ENCODE assay signal across 8 cellular contexts in the genomic region with DNA sequence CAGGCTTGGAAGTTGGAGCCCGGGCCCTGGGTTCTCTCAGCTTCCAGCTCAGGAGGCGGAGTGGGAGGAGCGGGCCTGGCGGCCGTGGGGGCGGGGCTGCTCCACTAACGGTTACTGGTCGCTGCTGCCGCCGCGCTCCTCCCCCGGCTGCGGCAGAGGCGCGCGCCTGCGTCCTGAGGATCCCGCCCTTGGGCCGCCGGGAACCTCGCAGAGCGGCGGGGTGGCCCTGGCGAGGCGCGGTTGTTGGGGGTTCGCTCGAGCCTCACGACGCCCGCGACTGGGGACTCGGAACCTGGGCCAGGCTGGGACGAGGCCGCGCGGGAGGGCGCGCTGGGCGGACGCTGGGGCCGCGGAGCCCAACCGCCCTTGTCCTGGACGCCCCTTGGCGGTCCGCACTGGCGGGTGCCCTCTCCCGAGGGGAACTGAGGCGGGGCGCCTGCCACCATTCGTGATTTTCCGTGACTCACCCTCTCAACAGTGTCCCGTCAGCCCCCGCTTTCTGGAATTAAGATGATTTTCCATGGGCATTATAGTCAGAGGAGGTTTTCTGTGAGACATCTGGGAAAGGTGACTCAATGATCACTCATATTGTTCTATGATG. TPM values are rescaled to one million over a fixed set of nuclear protein-coding genes. Genes with fewer than 3 reads are reported as not detected.
A peak's percentile ranks its signal among the peaks of the same experiment; 100 is the strongest.
DNase-seq lines count a peak whose midpoint lies in the region; ATAC-seq and TF ChIP-seq lines count a peak whose summit lies in the region.

No MANE protein-coding gene starts in this region.

- H3K36me3 ChIP-seq in H7 (replicated peaks; ENCODE audit: control insufficient read depth, insufficient read depth, low read length) (no peaks in the 10 kb centered on the region), left ventricle myocardium inferior (no peaks in the 10 kb centered on the region), rectal smooth muscle tissue (ENCODE audit: control insufficient read depth, insufficient read depth, low read length) (no peaks in the 10 kb centered on the region), BE2C (no peaks in the 10 kb centered on the region)

- peaks cover 4% of the 10 kb centered on the region for H3K4me1 Mint-ChIP-seq in activated T-cell treated with anti-CD3 and anti-CD28 coated beads, Interleukin-2, amount 50 U/mL, for 24 hours (ENCODE audit: low read depth)
- H3K4me1 Mint-ChIP-seq in activated T-helper 1 cell treated with anti-CD3 and anti-CD28 coated beads, Interleukin-12 subunit alpha, Interleukin-12 subunit beta, Interleukin-2, Interleukin-4 antibody, amounts not matched to agents 30 ng/mL and 10 ng/mL and 1 ng/mL, durations not matched to agents 14 hours and 24 hours and 36 hours (ENCODE audit: low read depth): no peaks in the 10 kb centered on the region

- H3K4me1 ChIP-seq in left ventricle myocardium inferior (peaks cover 3% of the 10 kb centered on the region), rectal smooth muscle tissue (ENCODE audit: control insufficient read depth, insufficient read depth, low read length) (no peaks in the 10 kb centered on the region), BE2C (no peaks in the 10 kb centered on the region)

- H3K27me3 ChIP-seq in H7 (ENCODE audit: control insufficient read depth, insufficient read depth, low read length) (peaks cover 7% of the 10 kb centered on the region; the same call in 1 of the 2 replicates), left ventricle myocardium inferior (ENCODE audit: low read depth) (peaks cover 23% of the 10 kb centered on the region), rectal smooth muscle tissue (ENCODE audit: control insufficient read depth, insufficient read depth, low read length) (no peaks in the 10 kb centered on the region), BE2C (no peaks in the 10 kb centered on the region)

- peaks cover 7% of the 10 kb centered on the region for H3K9me3 ChIP-seq in left ventricle myocardium inferior (replicated peaks)
- H3K9me3 ChIP-seq in BE2C: no peaks in the 10 kb centered on the region

- DNase-seq in H7 (peak; percentile 56), left ventricle myocardium inferior (peak; percentile 72), BE2C (no peak)
- peak; percentile 63 for DNase-seq in activated T-cell treated with anti-CD3 and anti-CD28 coated beads, Interleukin-2, amount 50 U/mL, for 24 hours
- DNase-seq in activated T-helper 1 cell treated with anti-CD3 and anti-CD28 coated beads, Interleukin-12 subunit alpha, Interleukin-12 subunit beta, Interleukin-2, Interleukin-4 antibody, amounts not matched to agents 30 ng/mL and 10 ng/mL and 1 ng/mL, durations not matched to agents 14 hours and 24 hours and 36 hours (ENCODE audit: low spot score): no peak

- H3K4me3 Mint-ChIP-seq in activated T-cell treated with anti-CD3 and anti-CD28 coated beads, Interleukin-2, amount 50 U/mL, for 24 hours: no peak overlapping the region
- H3K4me3 Mint-ChIP-seq in activated T-helper 1 cell treated with anti-CD3 and anti-CD28 coated beads, Interleukin-12 subunit alpha, Interleukin-12 subunit beta, Interleukin-2, Interleukin-4 antibody, amounts not matched to agents 30 ng/mL and 10 ng/mL and 1 ng/mL, durations not matched to agents 14 hours and 24 hours and 36 hours: no peak overlapping the region

- H3K9ac ChIP-seq in rectal smooth muscle tissue (ENCODE audit: low read length): no peak overlapping the region

- intact Hi-C loops in left ventricle myocardium inferior (cut with micrococcal nuclease): no loop called here
- intact Hi-C loops in activated T-helper 1 cell treated with anti-CD3 and anti-CD28 coated beads, Interleukin-12 subunit alpha, Interleukin-12 subunit beta, Interleukin-2, Interleukin-4 antibody, amounts not matched to agents 30 ng/mL and 10 ng/mL and 1 ng/mL, durations not matched to agents 14 hours and 24 hours and 36 hours (cut with micrococcal nuclease): no loop called here

- H3K4me3 ChIP-seq in H7 (ENCODE audit: insufficient read depth, low read depth, low read length): peak overlapping the region; percentile 39; the same call in 1 of the 2 replicates
- peak overlapping the region; percentile 57 for H3K4me3 ChIP-seq in left ventricle myocardium inferior
- H3K4me3 ChIP-seq in rectal smooth muscle tissue (ENCODE audit: low read length): peak overlapping the region; percentile 36
- no peak overlapping the region for H3K4me3 ChIP-seq in BE2C (ENCODE audit: low read depth, low read length)

- peaks cover 3% of the 10 kb centered on the region for H3K9me3 Mint-ChIP-seq in activated T-cell treated with anti-CD3 and anti-CD28 coated beads, Interleukin-2, amount 50 U/mL, for 24 hours
- H3K9me3 Mint-ChIP-seq in activated T-helper 1 cell treated with anti-CD3 and anti-CD28 coated beads, Interleukin-12 subunit alpha, Interleukin-12 subunit beta, Interleukin-2, Interleukin-4 antibody, amounts not matched to agents 30 ng/mL and 10 ng/mL and 1 ng/mL, durations not matched to agents 14 hours and 24 hours and 36 hours: peaks cover 11% of the 10 kb centered on the region

- no peak for TF ChIP-seq CTCF in left ventricle myocardium inferior (IDR thresholded peaks at IDR 0.05; ENCODE audit: borderline replicate concordance)
- no peak for TF ChIP-seq CTCF in BE2C (IDR thresholded peaks at IDR 0.05; ENCODE audit: low read depth, low read length)

- ATAC-seq in HG03520 (IDR thresholded peaks at IDR 0.05; ENCODE audit: unreplicated experiment) (no peak), HG03045 (IDR thresholded peaks at IDR 0.05; ENCODE audit: unreplicated experiment) (no peak)

- H3K27ac Mint-ChIP-seq in activated T-cell treated with anti-CD3 and anti-CD28 coated beads, Interleukin-2, amount 50 U/mL, for 24 hours: no peak overlapping the region
- no peak overlapping the region for H3K27ac Mint-ChIP-seq in activated T-helper 1 cell treated with anti-CD3 and anti-CD28 coated beads, Interleukin-12 subunit alpha, Interleukin-12 subunit beta, Interleukin-2, Interleukin-4 antibody, amounts not matched to agents 30 ng/mL and 10 ng/mL and 1 ng/mL, durations not matched to agents 14 hours and 24 hours and 36 hours

- H3K36me3 Mint-ChIP-seq in activated T-cell treated with anti-CD3 and anti-CD28 coated beads, Interleukin-2, amount 50 U/mL, for 24 hours (ENCODE audit: low read depth): no peaks in the 10 kb centered on the region
- no peaks in the 10 kb centered on the region for H3K36me3 Mint-ChIP-seq in activated T-helper 1 cell treated with anti-CD3 and anti-CD28 coated beads, Interleukin-12 subunit alpha, Interleukin-12 subunit beta, Interleukin-2, Interleukin-4 antibody, amounts not matched to agents 30 ng/mL and 10 ng/mL and 1 ng/mL, durations not matched to agents 14 hours and 24 hours and 36 hours (ENCODE audit: low read depth)

- H3K27ac ChIP-seq in left ventricle myocardium inferior (replicated peaks) (no peak overlapping the region), rectal smooth muscle tissue (ENCODE audit: low read depth, low read length) (no peak overlapping the region)

- H3K27me3 Mint-ChIP-seq in activated T-cell treated with anti-CD3 and anti-CD28 coated beads, Interleukin-2, amount 50 U/mL, for 24 hours: peaks cover 46% of the 10 kb centered on the region
- peaks cover 2% of the 10 kb centered on the region for H3K27me3 Mint-ChIP-seq in activated T-helper 1 cell treated with anti-CD3 and anti-CD28 coated beads, Interleukin-12 subunit alpha, Interleukin-12 subunit beta, Interleukin-2, Interleukin-4 antibody, amounts not matched to agents 30 ng/mL and 10 ng/mL and 1 ng/mL, durations not matched to agents 14 hours and 24 hours and 36 hours (ENCODE audit: insufficient read depth)

RNA-seq across cellular contexts. Expression of a gene that starts 34.1 kb away (rescaled TPM):
- total RNA-seq in H7 (2014; rRNA removed; shearing (Covaris generic)): not detected in 2 replicates
- not detected for total RNA-seq in left ventricle myocardium inferior
- not detected for polyA plus RNA-seq in BE2C (2012; ENCODE audit: insufficient read depth, insufficient read length, low read depth)
- not detected in 2 replicates for total RNA-seq in activated T-helper 1 cell treated with anti-CD3 and anti-CD28 coated beads, Interleukin-12 subunit alpha, Interleukin-12 subunit beta, Interleukin-2, Interleukin-4 antibody, amounts not matched to agents 30 ng/mL and 10 ng/mL and 1 ng/mL, durations not matched to agents 14 hours and 24 hours and 36 hours

RNA-seq across cellular contexts. Expression of a gene that starts 40.1 kb away (rescaled TPM):
- not detected in 2 replicates for total RNA-seq in H7 (2014; rRNA removed; shearing (Covaris generic))
- total RNA-seq in left ventricle myocardium inferior: not detected
- polyA plus RNA-seq in BE2C (2012; ENCODE audit: insufficient read depth, insufficient read length, low read depth): not detected
- total RNA-seq in activated T-helper 1 cell treated with anti-CD3 and anti-CD28 coated beads, Interleukin-12 subunit alpha, Interleukin-12 subunit beta, Interleukin-2, Interleukin-4 antibody, amounts not matched to agents 30 ng/mL and 10 ng/mL and 1 ng/mL, durations not matched to agents 14 hours and 24 hours and 36 hours: not detected in 2 replicates

RNA-seq across cellular contexts. Expression of a gene that starts 51.3 kb away (rescaled TPM):
- total RNA-seq in H7 (2014; rRNA removed; shearing (Covaris generic)): not detected in 2 replicates
- total RNA-seq in left ventricle myocardium inferior: not detected
- polyA plus RNA-seq in BE2C (2012; ENCODE audit: insufficient read depth, insufficient read length, low read depth): not detected
- not detected in 2 replicates for total RNA-seq in activated T-helper 1 cell treated with anti-CD3 and anti-CD28 coated beads, Interleukin-12 subunit alpha, Interleukin-12 subunit beta, Interleukin-2, Interleukin-4 antibody, amounts not matched to agents 30 ng/mL and 10 ng/mL and 1 ng/mL, durations not matched to agents 14 hours and 24 hours and 36 hours

Comparison
In these comparisons a context has a peak if more than half of its experiments do, and no peak if none do; other contexts are left out.
1. DNase-seq: peak in H7 (single experiment), activated T-cell treated with anti-CD3 and anti-CD28 coated beads, Interleukin-2, amount 50 U/mL, for 24 hours (single experiment) and left ventricle myocardium inferior (single experiment); none in BE2C (single experiment) and activated T-helper 1 cell treated with anti-CD3 and anti-CD28 coated beads, Interleukin-12 subunit alpha, Interleukin-12 subunit beta, Interleukin-2, Interleukin-4 antibody, amounts not matched to agents 30 ng/mL and 10 ng/mL and 1 ng/mL, durations not matched to agents 14 hours and 24 hours and 36 hours (single experiment).